ENCODE assay signal across 9 cellular contexts in genomic region chr1:16226495-16227179, GRCh38. TPM values are rescaled to one million over a fixed set of nuclear protein-coding genes. Genes with fewer than 3 reads are reported as not detected.
A peak's percentile ranks its signal among the peaks of the same experiment; 100 is the strongest.
DNase-seq lines count a peak whose midpoint lies in the region; ATAC-seq and TF ChIP-seq lines count a peak whose summit lies in the region.
"Had no signal": no experiment of that assay in that cellular context is flagged by ENCODE, and none has a peak within 500 bp of the region (broad histone marks: within the 10 kb centered on the region; RNA-seq: fewer than 3 reads in every experiment).

No MANE protein-coding gene starts in this region.

- no peak for DNase-seq in activated CD4-positive, alpha-beta T cell treated with anti-CD3 and anti-CD28 coated beads, Interleukin-2, amount 10 ng/mL, durations not matched to agents 24 days and 14 days
- DNase-seq in activated CD4-positive, alpha-beta T cell treated with anti-CD3 and anti-CD28 coated beads, Interleukin-2, amount 10 ng/mL, durations not matched to agents 7 days and 5 days: no peak
- DNase-seq in head of caudate nucleus: peak in 22 of 42 donors; percentile 20 to 64 (median 40)
- no peak for DNase-seq in aorta
- no peak for DNase-seq in GM19238 (ENCODE audit: insufficient read length, low spot score)
- no peak for DNase-seq in activated CD4-positive, alpha-beta T cell treated with anti-CD3 and anti-CD28 coated beads, Interleukin-2, amount 50 U/mL, for 1 hour

- H3K27ac ChIP-seq in aorta (ENCODE audit: low read depth in 1 of 2, low read length in 2 of 2): no peak overlapping the region

- H3K27me3 ChIP-seq in aorta (ENCODE audit: control insufficient read depth in 1 of 2, insufficient read depth in 2 of 2, low read length in 1 of 2): no peaks in the 10 kb centered on the region

- no peak overlapping the region for H3K4me3 ChIP-seq in aorta (ENCODE audit: low read length in 2 of 2)

- 22% methylated on average over 44 to 46 of the region's 46 CpGs for WGBS in aorta, 2 donors

- no peak overlapping the region for H3K4me3 Mint-ChIP-seq in activated CD4-positive, alpha-beta T cell treated with anti-CD3 and anti-CD28 coated beads, Interleukin-2, amount 10 ng/mL, durations not matched to agents 24 days and 14 days
- H3K4me3 Mint-ChIP-seq in activated CD4-positive, alpha-beta T cell treated with anti-CD3 and anti-CD28 coated beads, Interleukin-2, amount 10 ng/mL, durations not matched to agents 7 days and 5 days: no peak overlapping the region
- peak overlapping the region; percentile 62 to 75 (median 73) for H3K4me3 Mint-ChIP-seq in nephron
- H3K4me3 Mint-ChIP-seq: activated naive CD8-positive, alpha-beta T cell had no signal

- ATAC-seq in aorta (ENCODE audit: low FRiP score) (peak; percentile 55), GM19328 (IDR thresholded peaks at IDR 0.05; ENCODE audit: unreplicated experiment) (no peak)

- H3K27ac Mint-ChIP-seq in activated CD4-positive, alpha-beta T cell treated with anti-CD3 and anti-CD28 coated beads, Interleukin-2, amount 10 ng/mL, durations not matched to agents 24 days and 14 days: peak overlapping the region; percentile 72
- H3K27ac Mint-ChIP-seq in activated CD4-positive, alpha-beta T cell treated with anti-CD3 and anti-CD28 coated beads, Interleukin-2, amount 10 ng/mL, durations not matched to agents 7 days and 5 days: no peak overlapping the region
- H3K27ac Mint-ChIP-seq in nephron: peak overlapping the region in 1 of 3 experiments; percentile 75
- H3K27ac Mint-ChIP-seq: activated naive CD8-positive, alpha-beta T cell had no signal

- intact Hi-C loops in activated CD4-positive, alpha-beta T cell treated with anti-CD3 and anti-CD28 coated beads, Interleukin-2, amount 10 ng/mL, durations not matched to agents 24 days and 14 days (cut with micrococcal nuclease): no loop called here
- intact Hi-C loops in head of caudate nucleus (cut with DNase I) (no loop called here), aorta (cut with DNase I) (no loop called here)

- H3K36me3 Mint-ChIP-seq in activated CD4-positive, alpha-beta T cell treated with anti-CD3 and anti-CD28 coated beads, Interleukin-2, amount 10 ng/mL, durations not matched to agents 24 days and 14 days (ENCODE audit: low read depth): peaks cover 5% of the 10 kb centered on the region
- H3K36me3 Mint-ChIP-seq in activated CD4-positive, alpha-beta T cell treated with anti-CD3 and anti-CD28 coated beads, Interleukin-2, amount 10 ng/mL, durations not matched to agents 7 days and 5 days (ENCODE audit: low read depth): peaks cover 7% of the 10 kb centered on the region
- H3K36me3 Mint-ChIP-seq in nephron (ENCODE audit: low read depth): no peaks in the 10 kb centered on the region

- no peaks in the 10 kb centered on the region for H3K9me3 ChIP-seq in aorta (ENCODE audit: control insufficient read depth, low read length)

- H3K4me1 ChIP-seq in aorta (ENCODE audit: control insufficient read depth in 1 of 2, insufficient read depth in 2 of 2, low read length in 2 of 2): no peaks in the 10 kb centered on the region

- H3K27me3 Mint-ChIP-seq in activated CD4-positive, alpha-beta T cell treated with anti-CD3 and anti-CD28 coated beads, Interleukin-2, amount 10 ng/mL, durations not matched to agents 24 days and 14 days: peaks cover 36% of the 10 kb centered on the region
- H3K27me3 Mint-ChIP-seq in activated CD4-positive, alpha-beta T cell treated with anti-CD3 and anti-CD28 coated beads, Interleukin-2, amount 10 ng/mL, durations not matched to agents 7 days and 5 days: peaks cover 42% of the 10 kb centered on the region
- H3K27me3 Mint-ChIP-seq in nephron (ENCODE audit: low read depth): peaks cover 77% of the 10 kb centered on the region

- H3K4me1 Mint-ChIP-seq in activated CD4-positive, alpha-beta T cell treated with anti-CD3 and anti-CD28 coated beads, Interleukin-2, amount 10 ng/mL, durations not matched to agents 24 days and 14 days: peaks cover 3% of the 10 kb centered on the region
- peaks cover 11% of the 10 kb centered on the region for H3K4me1 Mint-ChIP-seq in activated CD4-positive, alpha-beta T cell treated with anti-CD3 and anti-CD28 coated beads, Interleukin-2, amount 10 ng/mL, durations not matched to agents 7 days and 5 days
- H3K4me1 Mint-ChIP-seq in nephron: peaks cover 9% of the 10 kb centered on the region

- CTCF ChIA-PET in activated CD4-positive, alpha-beta T cell treated with anti-CD3 and anti-CD28 coated beads, Interleukin-2, amount 10 ng/mL, durations not matched to agents 7 days and 5 days (lab: Charles Lee): interaction anchor here (0.7 to 1.8 kb wide), 2 partner anchors 9 to 22 kb away, joined by 3 to 6 read pairs; no protein-coding TSS in a partner anchor

- no peak for TF ChIP-seq CTCF in nephron (IDR thresholded peaks at IDR 0.05; ENCODE audit: unreplicated experiment in 3 of 3)

- peaks cover 3% of the 10 kb centered on the region for H3K9me3 Mint-ChIP-seq in activated CD4-positive, alpha-beta T cell treated with anti-CD3 and anti-CD28 coated beads, Interleukin-2, amount 10 ng/mL, durations not matched to agents 24 days and 14 days
- H3K9me3 Mint-ChIP-seq in activated CD4-positive, alpha-beta T cell treated with anti-CD3 and anti-CD28 coated beads, Interleukin-2, amount 10 ng/mL, durations not matched to agents 7 days and 5 days: no peaks in the 10 kb centered on the region
- no peaks in the 10 kb centered on the region for H3K9me3 Mint-ChIP-seq in nephron

- POLR2A ChIA-PET in activated CD4-positive, alpha-beta T cell treated with anti-CD3 and anti-CD28 coated beads, Interleukin-2, amount 10 ng/mL, durations not matched to agents 7 days and 5 days (lab: Charles Lee): interaction anchor here (0.7 kb wide), 1 partner anchor 28 kb away, joined by 7 read pairs; no protein-coding TSS in a partner anchor

- no peaks in the 10 kb centered on the region for H3K36me3 ChIP-seq in aorta (ENCODE audit: control insufficient read depth in 1 of 2, insufficient read depth in 2 of 2, low read length in 1 of 2)

RNA-seq across cellular contexts. Expression of gene CPLANE2, which starts 10.3 kb away (rescaled TPM):
- 4.8 and 6.1 TPM in 2 replicates for total RNA-seq in activated CD4-positive, alpha-beta T cell treated with anti-CD3 and anti-CD28 coated beads, Interleukin-2, amount 10 ng/mL, durations not matched to agents 24 days and 14 days
- total RNA-seq in activated CD4-positive, alpha-beta T cell treated with anti-CD3 and anti-CD28 coated beads, Interleukin-2, amount 10 ng/mL, durations not matched to agents 7 days and 5 days: 1 to 10 TPM; 6.4 to 6.8 TPM
- 1 to 10 TPM; 2.6 to 6.4 TPM for total RNA-seq in aorta
- polyA plus RNA-seq in aorta: 1 to 10 TPM; 1.9 to 3.2 TPM

RNA-seq across cellular contexts. Expression of gene ARHGEF19, which starts 14.2 kb away (rescaled TPM):
- 8.5 and 8.8 TPM in 2 replicates for total RNA-seq in activated CD4-positive, alpha-beta T cell treated with anti-CD3 and anti-CD28 coated beads, Interleukin-2, amount 10 ng/mL, durations not matched to agents 24 days and 14 days
- 10 to 100 TPM; 10.7 to 12.1 TPM for total RNA-seq in activated CD4-positive, alpha-beta T cell treated with anti-CD3 and anti-CD28 coated beads, Interleukin-2, amount 10 ng/mL, durations not matched to agents 7 days and 5 days
- total RNA-seq in aorta: 1 to 10 TPM; 7.1 to 8.6 TPM
- polyA plus RNA-seq in aorta: 10 to 100 TPM in 1 of 2 donors, 1 to 10 TPM in 1; 3.3 to 19.7 TPM

Comparison
In these comparisons a context has a peak if more than half of its experiments do, and no peak if none do; other contexts are left out.
1. DNase-seq: peak in head of caudate nucleus (22 of 42); none in activated CD4-positive, alpha-beta T cell treated with anti-CD3 and anti-CD28 coated beads, Interleukin-2, amount 10 ng/mL, durations not matched to agents 24 days and 14 days (single experiment), activated CD4-positive, alpha-beta T cell treated with anti-CD3 and anti-CD28 coated beads, Interleukin-2, amount 10 ng/mL, durations not matched to agents 7 days and 5 days (single experiment), aorta (0 of 2), GM19238 (single experiment) and activated CD4-positive, alpha-beta T cell treated with anti-CD3 and anti-CD28 coated beads, Interleukin-2, amount 50 U/mL, for 1 hour (single experiment).
2. H3K4me3 Mint-ChIP-seq: peak in nephron (3 of 3); none in activated CD4-positive, alpha-beta T cell treated with anti-CD3 and anti-CD28 coated beads, Interleukin-2, amount 10 ng/mL, durations not matched to agents 24 days and 14 days (single experiment) and activated CD4-positive, alpha-beta T cell treated with anti-CD3 and anti-CD28 coated beads, Interleukin-2, amount 10 ng/mL, durations not matched to agents 7 days and 5 days (single experiment).